In genomic region chr1:33472349-33472980, GRCh38 we compare ENCODE assay signal across 1 cellular context.
A peak's percentile ranks its signal among the peaks of the same experiment; 100 is the strongest.
TF ChIP-seq lines count a peak whose summit lies in the region.

TSS of gene ZSCAN20 (plus strand) at chr1:33472645. CDS start at chr1:33479289, 6,644 bp downstream.

TF ChIP-seq in HepG2, 621 proteins besides CTCF, POLR2A, EP300 and RAD21 (continued from another document and continues in another):
- TF ChIP-seq ZFY (CRISPR knock-in tag; IDR thresholded peaks at IDR 0.05) (peak; percentile 78), ZNF557 (CRISPR knock-in tag; IDR thresholded peaks at IDR 0.05) (no peak), HNRNPK (IDR thresholded peaks at IDR 0.05; ENCODE audit: low read depth, low read length, poor library complexity, severe bottlenecking) (peak; percentile 62), NR2F6 (IDR thresholded peaks at IDR 0.05) (no peak), NR2F6 (CRISPR knock-in tag; IDR thresholded peaks at IDR 0.05) (0 out of 2 replicates have a peak, but pooled peaks have one; percentile 34), ZNF761 (CRISPR knock-in tag; conservative IDR thresholded peaks at IDR 0.05) (peak; percentile 58; the same call in 1 of the 2 replicates), ZNF256 (CRISPR knock-in tag; conservative IDR thresholded peaks at IDR 0.05) (no peak), GATA4 (IDR thresholded peaks at IDR 0.05; ENCODE audit: borderline replicate concordance, low read depth) (no peak), ZHX2 (IDR thresholded peaks at IDR 0.05; ENCODE audit: low read depth) (no peak), ZHX2 (CRISPR knock-in tag; IDR thresholded peaks at IDR 0.05; ENCODE audit: borderline replicate concordance) (no peak), ZUFSP (CRISPR knock-in tag; IDR thresholded peaks at IDR 0.05; ENCODE audit: borderline replicate concordance) (no peak), ZNF556 (CRISPR knock-in tag; IDR thresholded peaks at IDR 0.05; ENCODE audit: borderline replicate concordance) (peak; percentile 73; the same call in 1 of the 2 replicates), ZNF329 (CRISPR knock-in tag; IDR thresholded peaks at IDR 0.05; ENCODE audit: low read depth) (no peak), ZBTB40 (IDR thresholded peaks at IDR 0.05) (peak; percentile 37; the same call in 1 of the 2 replicates), ZBTB40 (CRISPR knock-in tag; IDR thresholded peaks at IDR 0.05) (peak; percentile 59; the same call in 1 of the 2 replicates), TP53 (CRISPR knock-in tag; conservative IDR thresholded peaks at IDR 0.05) (no peak), ZZZ3 (CRISPR knock-in tag; IDR thresholded peaks at IDR 0.05; ENCODE audit: borderline replicate concordance) (peak; percentile 84; the same call in 1 of the 2 replicates), PHB2 (IDR thresholded peaks at IDR 0.05; ENCODE audit: partially characterized antibody) (no peak), DRAP1 (CRISPR knock-in tag; IDR thresholded peaks at IDR 0.05) (peak; percentile 13; the same call in 1 of the 2 replicates), ZNF232 (CRISPR knock-in tag; IDR thresholded peaks at IDR 0.05; ENCODE audit: borderline replicate concordance) (no peak), ELF3 (CRISPR knock-in tag; IDR thresholded peaks at IDR 0.05) (peak; percentile 46; the same call in 1 of the 2 replicates), ZNF569 (CRISPR knock-in tag; IDR thresholded peaks at IDR 0.05; ENCODE audit: borderline replicate concordance) (no peak), PBX2 (CRISPR knock-in tag; IDR thresholded peaks at IDR 0.05) (peak; percentile 87), ERF (CRISPR knock-in tag; IDR thresholded peaks at IDR 0.05) (peak; percentile 34; the same call in 1 of the 2 replicates), RBM39 (IDR thresholded peaks at IDR 0.05; ENCODE audit: low read depth, low read length, poor library complexity, severe bottlenecking) (peak; percentile 57), CEBPG (CRISPR knock-in tag; IDR thresholded peaks at IDR 0.05) (no peak), ZFAT (CRISPR knock-in tag; conservative IDR thresholded peaks at IDR 0.05) (no peak), ZNF362 (CRISPR knock-in tag; IDR thresholded peaks at IDR 0.05; ENCODE audit: borderline replicate concordance) (peak; percentile 22; the same call in 1 of the 2 replicates), SMAD3 (CRISPR knock-in tag; IDR thresholded peaks at IDR 0.05) (no peak), PCBP1 (IDR thresholded peaks at IDR 0.05; ENCODE audit: borderline replicate concordance, low read depth, low read length) (peak; percentile 93; the same call in 1 of the 2 replicates), ZNF780A (CRISPR knock-in tag; IDR thresholded peaks at IDR 0.05) (no peak), IRF2 (CRISPR knock-in tag; IDR thresholded peaks at IDR 0.05) (peak; percentile 75), THAP7 (CRISPR knock-in tag; IDR thresholded peaks at IDR 0.05) (no peak), E2F5 (CRISPR knock-in tag; conservative IDR thresholded peaks at IDR 0.05) (no peak)
